ENCODE assay signal across 15 cellular contexts in genomic region chr5:74296685-74297084, GRCh38.
DNase-seq lines count a peak whose midpoint lies in the region; ATAC-seq and TF ChIP-seq lines count a peak whose summit lies in the region.
"Had no signal": no experiment of that assay in that cellular context is flagged by ENCODE, and none has a peak within 500 bp of the region (broad histone marks: within the 10 kb centered on the region; RNA-seq: fewer than 3 reads in every experiment).

No MANE protein-coding gene starts in this region.

- TF ChIP-seq CTCF in right atrium auricular region (IDR thresholded peaks at IDR 0.05) = no peak
- no peak for TF ChIP-seq CTCF in body of pancreas (IDR thresholded peaks at IDR 0.05)
- no peak for TF ChIP-seq CTCF in suprapubic skin (IDR thresholded peaks at IDR 0.05)

- 50 to 66% methylated on average over 5 to 6 of the region's 6 CpGs for WGBS in body of pancreas, 2 donors
- 29% methylated on average over 6 of the region's 6 CpGs for WGBS in suprapubic skin

- no peaks in the 10 kb centered on the region for H3K9me3 ChIP-seq in right atrium auricular region
- H3K9me3 ChIP-seq in body of pancreas = peaks cover 0 to 3% (median 0%) of the 10 kb centered on the region in 3 donors
- no peaks in the 10 kb centered on the region for H3K9me3 ChIP-seq in suprapubic skin
- H3K9me3 ChIP-seq: thoracic aorta had no signal

- H3K27ac ChIP-seq in right atrium auricular region (no peak overlapping the region), body of pancreas (no peak overlapping the region), suprapubic skin (no peak overlapping the region)
- H3K27ac ChIP-seq: coronary artery, thoracic aorta had no signal

- ATAC-seq in Right ventricle myocardium superior (ENCODE audit: poor library complexity) (peak; percentile 53), body of pancreas (peak; percentile 33), left ventricle myocardium superior (peak; percentile 32)

- TF ChIP-seq POLR2A in body of pancreas (IDR thresholded peaks at IDR 0.05) (no peak), suprapubic skin (IDR thresholded peaks at IDR 0.05) (no peak)

- H3K4me1 ChIP-seq in right atrium auricular region = peaks cover 0 to 10% of the 10 kb centered on the region in 2 donors
- H3K4me1 ChIP-seq in body of pancreas = no peaks in the 10 kb centered on the region
- peaks cover 20% of the 10 kb centered on the region for H3K4me1 ChIP-seq in suprapubic skin

- intact Hi-C loops in Right ventricle myocardium superior (cut with DNase I) (no loop called here), body of pancreas (cut with DNase I) (no loop called here), left ventricle myocardium superior (cut with micrococcal nuclease) (no loop called here)

- H3K4me3 ChIP-seq in right atrium auricular region (no peak overlapping the region), body of pancreas (no peak overlapping the region), suprapubic skin (no peak overlapping the region)
- H3K4me3 ChIP-seq: coronary artery, thoracic aorta had no signal

- DNase-seq in Right ventricle myocardium superior (peak; percentile 43), right atrium auricular region (ENCODE audit: low spot score) (no peak), body of pancreas (peak in 3 of 4 donors; percentile 13 to 23 (median 18)), left ventricle myocardium superior (peak; percentile 31), occipital lobe (lab: John Stamatoyannopoulos, UW) (no peak), AG08395 (ENCODE audit: low spot score) (no peak), suprapubic skin (ENCODE audit: low spot score in 2 of 2) (no peak)
- no peak for DNase-seq in activated CD8-positive, alpha-beta memory T cell treated with anti-CD3 and anti-CD28 coated beads for 24 hours
- DNase-seq: activated CD4-positive, CD25-positive, alpha-beta regulatory T cell treated with anti-CD3 and anti-CD28 coated beads, Interleukin-2, amount 50 U/mL, for 72 hours; activated naive CD8-positive, alpha-beta T cell treated with anti-CD3 and anti-CD28 coated beads, Interleukin-2, amount 10 ng/mL, durations not matched to agents 7 days and 5 days; activated T-cell treated with anti-CD3 and anti-CD28 coated beads, Interleukin-2, amount 50 U/mL, for 24 hours; HFFc6; NCI-H345 had no signal

- no peak for TF ChIP-seq EP300 in suprapubic skin (IDR thresholded peaks at IDR 0.05)

- H3K36me3 ChIP-seq in right atrium auricular region (no peaks in the 10 kb centered on the region), body of pancreas (replicated peaks in 1 of 2; ENCODE audit: insufficient read depth in 1 of 2, low read depth in 2 of 2) (no peaks in the 10 kb centered on the region), suprapubic skin (no peaks in the 10 kb centered on the region)
- H3K36me3 ChIP-seq: thoracic aorta had no signal

- no peaks in the 10 kb centered on the region for H3K27me3 ChIP-seq in right atrium auricular region
- H3K27me3 ChIP-seq in body of pancreas = no peaks in the 10 kb centered on the region
- H3K27me3 ChIP-seq in suprapubic skin = no peaks in the 10 kb centered on the region

Comparison
In these comparisons a context has a peak if more than half of its experiments do, and no peak if none do; other contexts are left out.
1. DNase-seq: peak in Right ventricle myocardium superior (single experiment), body of pancreas (3 of 4) and left ventricle myocardium superior (single experiment); none in right atrium auricular region (single experiment), occipital lobe (single experiment), activated CD8-positive, alpha-beta memory T cell treated with anti-CD3 and anti-CD28 coated beads for 24 hours (single experiment), AG08395 (single experiment) and suprapubic skin (0 of 2).
2. Peak in every context shown above with its lines, with median percentiles within 50 percentile points of each other: ATAC-seq.